Comparison of ENCODE assay signal across 12 cellular contexts in the genomic region with DNA sequence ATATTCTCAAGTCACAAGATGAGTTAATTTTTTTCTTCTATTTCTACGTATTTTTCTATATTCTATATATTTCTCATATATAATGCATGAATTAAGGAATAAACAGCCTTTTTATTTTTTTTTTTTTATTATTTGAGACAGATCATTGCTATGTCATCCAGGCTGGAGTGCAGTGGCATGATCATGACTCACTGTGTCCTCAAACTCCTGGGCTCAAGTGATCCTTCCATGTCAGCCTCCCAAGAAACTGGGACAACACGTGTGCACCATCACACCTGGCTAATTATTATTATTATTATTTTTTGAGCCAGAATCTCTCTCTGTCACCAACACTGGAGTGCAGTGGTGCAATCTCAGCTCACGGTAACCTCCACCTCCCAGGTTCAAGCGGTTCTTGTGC. TPM values are rescaled to one million over a fixed set of nuclear protein-coding genes. Genes with fewer than 3 reads are reported as not detected.
A peak's percentile ranks its signal among the peaks of the same experiment; 100 is the strongest.
DNase-seq lines count a peak whose midpoint lies in the region; ATAC-seq and TF ChIP-seq lines count a peak whose summit lies in the region.
"Had no signal": no experiment of that assay in that cellular context is flagged by ENCODE, and none has a peak within 500 bp of the region (broad histone marks: within the 10 kb centered on the region; RNA-seq: fewer than 3 reads in every experiment).

No MANE protein-coding gene starts in this region.

- H3K4me3 ChIP-seq in heart left ventricle (peak overlapping the region in 9 of 12 donors; percentile 71 to 87 (median 80)), fibroblast of pulmonary artery (replicated peaks; ENCODE audit: low read depth, low read length) (peak overlapping the region; percentile 68)

- POLR2A ChIA-PET in T-cell (lab: Charles Lee): no interaction called here

- peaks cover 0 to 1% of the 10 kb centered on the region in 2 donors for H3K27me3 Mint-ChIP-seq in T-cell
- H3K27me3 Mint-ChIP-seq in stimulated activated memory B cell treated with anti-CD40 and anti-IgM and Interleukin-4, amounts not matched to agents 10 μg/mL and 1 μg/mL and 100 μg/mL, for 72 hours: no peaks in the 10 kb centered on the region

- 78 to 89% (median 82%) methylated on average over 4 of the region's 4 CpGs for WGBS in heart left ventricle, 4 donors

- peaks cover 0 to 47% (median 14%) of the 10 kb centered on the region in 9 donors for H3K36me3 ChIP-seq in heart left ventricle

- H3K9me3 Mint-ChIP-seq in T-cell: peaks cover 6 to 11% (median 7%) of the 10 kb centered on the region in 3 donors
- H3K9me3 Mint-ChIP-seq in stimulated activated memory B cell treated with anti-CD40 and anti-IgM and Interleukin-4, amounts not matched to agents 10 μg/mL and 1 μg/mL and 100 μg/mL, for 72 hours: peaks cover 5% of the 10 kb centered on the region

- H3K27ac ChIP-seq in heart left ventricle: peak overlapping the region; percentile 14 to 97 (median 94)

- no peaks in the 10 kb centered on the region for H3K27me3 ChIP-seq in heart left ventricle

- TF ChIP-seq POLR2A in heart left ventricle (IDR thresholded peaks at IDR 0.05): no peak

- H3K4me3 Mint-ChIP-seq in T-cell: peak overlapping the region; percentile 89 to 96 (median 96)
- peak overlapping the region; percentile 92 for H3K4me3 Mint-ChIP-seq in stimulated activated memory B cell treated with anti-CD40 and anti-IgM and Interleukin-4, amounts not matched to agents 10 μg/mL and 1 μg/mL and 100 μg/mL, for 72 hours

- H3K36me3 Mint-ChIP-seq in T-cell: peaks cover 6% of the 10 kb centered on the region
- peaks cover 19% of the 10 kb centered on the region for H3K36me3 Mint-ChIP-seq in stimulated activated memory B cell treated with anti-CD40 and anti-IgM and Interleukin-4, amounts not matched to agents 10 μg/mL and 1 μg/mL and 100 μg/mL, for 72 hours

- DNase-seq in heart left ventricle: no peak
- no peak for DNase-seq in Right ventricle myocardium superior
- DNase-seq in T-cell: no peak
- DNase-seq in fibroblast of pulmonary artery (ENCODE audit: low read depth): no peak
- no peak for DNase-seq in AG08395 (ENCODE audit: low spot score)
- DNase-seq: activated CD8-positive, alpha-beta memory T cell treated with anti-CD3 and anti-CD28 coated beads, Interleukin-2, amount 50 U/mL, for 48 hours; effector CD8-positive, alpha-beta T cell; NCI-H1048; SHP77 had no signal

- no peak for ATAC-seq in heart left ventricle
- no peak for ATAC-seq in Right ventricle myocardium superior (ENCODE audit: poor library complexity)
- no peak for ATAC-seq in T-cell (replicated peaks in 1 of 4)
- ATAC-seq in stimulated activated memory B cell treated with anti-CD40 and anti-IgM and Interleukin-4, amounts not matched to agents 10 μg/mL and 1 μg/mL and 100 μg/mL, for 72 hours: no peak
- ATAC-seq in GM21786 (IDR thresholded peaks at IDR 0.05; ENCODE audit: unreplicated experiment): no peak
- no peak for ATAC-seq in HG03045 (IDR thresholded peaks at IDR 0.05; ENCODE audit: unreplicated experiment)

- peaks cover 0 to 3% (median 0%) of the 10 kb centered on the region in 12 donors for H3K9me3 ChIP-seq in heart left ventricle

- H3K4me1 ChIP-seq in heart left ventricle: peaks cover 0 to 48% (median 11%) of the 10 kb centered on the region in 12 donors

- intact Hi-C loops in heart left ventricle (cut with DNase I) (loop anchor here in 5 of 10 donors (5.0 to 10.0 kb wide), 2 partner anchors 57 to 60 kb away; a partner anchor contains a TSS), Right ventricle myocardium superior (cut with DNase I) (no loop called here)

- CTCF ChIA-PET in T-cell (lab: Charles Lee): no interaction called here

- TF ChIP-seq CTCF in heart left ventricle (IDR thresholded peaks at IDR 0.05) (no peak), fibroblast of pulmonary artery (IDR thresholded peaks at IDR 0.05; ENCODE audit: low read length, missing control alignments) (no peak)

- H3K4me1 Mint-ChIP-seq in T-cell: peaks cover 14 to 22% (median 17%) of the 10 kb centered on the region in 3 donors
- no peaks in the 10 kb centered on the region for H3K4me1 Mint-ChIP-seq in stimulated activated memory B cell treated with anti-CD40 and anti-IgM and Interleukin-4, amounts not matched to agents 10 μg/mL and 1 μg/mL and 100 μg/mL, for 72 hours

- no peak overlapping the region for H3K27ac Mint-ChIP-seq in T-cell
- H3K27ac Mint-ChIP-seq in stimulated activated memory B cell treated with anti-CD40 and anti-IgM and Interleukin-4, amounts not matched to agents 10 μg/mL and 1 μg/mL and 100 μg/mL, for 72 hours: no peak overlapping the region

RNA-seq across cellular contexts. Expression of a gene that starts 1.5 kb away (rescaled TPM):
- total RNA-seq in heart left ventricle (10 to 100 TPM; 20.7 to 45.2 (median 32.2) TPM), Right ventricle myocardium superior (38.1 TPM), T-cell (1 to 10 TPM; 1.8 to 3.7 (median 2.3) TPM)
- 10 to 100 TPM; 22.3 to 23.6 TPM for polyA plus RNA-seq in heart left ventricle

RNA-seq across cellular contexts. Expression of a gene that starts 58.3 kb away (rescaled TPM):
- total RNA-seq in heart left ventricle (10 to 100 TPM in 8 of 9 donors, 1 to 10 TPM in 1; 8.2 to 28.4 (median 20.0) TPM), Right ventricle myocardium superior (28.1 TPM), T-cell (10 to 100 TPM; 18.4 to 31.8 (median 29.7) TPM)
- polyA plus RNA-seq in heart left ventricle: 10 to 100 TPM; 15.5 to 16.8 TPM
